29 cellular contexts compared by ENCODE assay signal in the genomic region with DNA sequence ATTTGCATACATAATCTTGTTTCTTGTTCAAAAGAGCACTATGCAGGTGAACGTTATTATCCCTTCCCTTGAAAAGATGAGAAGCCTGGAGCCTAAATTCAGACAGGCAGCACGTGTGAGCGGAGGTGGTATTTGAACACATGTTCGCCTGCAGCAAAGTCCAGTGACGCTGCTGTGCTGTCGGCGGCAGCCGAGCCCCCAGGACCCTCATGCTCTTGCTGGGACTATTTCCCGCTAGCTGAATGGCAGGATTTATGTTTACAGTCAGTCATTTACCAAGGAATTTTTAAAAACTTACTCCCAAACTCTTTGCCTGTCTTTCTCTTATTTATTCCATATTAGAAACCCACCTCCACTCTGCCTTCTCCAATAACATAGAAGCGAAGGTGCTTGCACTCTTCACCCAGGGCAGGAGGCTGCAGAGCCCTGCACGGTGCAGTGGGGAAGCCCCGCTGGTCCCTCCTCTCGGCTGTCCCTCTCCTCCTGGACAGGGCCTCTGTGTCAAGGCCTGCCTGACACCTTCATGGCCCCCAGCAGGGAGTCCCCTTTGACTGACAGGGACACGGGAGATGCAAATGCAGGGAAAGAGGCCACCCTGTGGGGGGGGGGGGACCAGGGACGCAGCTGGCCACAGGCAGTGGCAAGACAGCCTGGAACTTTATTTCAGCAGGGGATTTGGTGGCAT.
"Had no signal": no experiment of that assay in that cellular context is flagged by ENCODE, and none has a peak within 500 bp of the region (broad histone marks: within the 10 kb centered on the region; RNA-seq: fewer than 3 reads in every experiment).

No MANE protein-coding gene starts in this region.

- H3K36me3 ChIP-seq: brain microvascular endothelial cell, esophagus muscularis mucosa, gastrocnemius medialis, WERI-Rb-1 had no signal

- H3K27ac ChIP-seq: brain microvascular endothelial cell, coronary artery, dorsolateral prefrontal cortex, esophagus muscularis mucosa, foreskin keratinocyte, gastrocnemius medialis, WERI-Rb-1 had no signal

- H3K4me1 Mint-ChIP-seq: activated B cell treated with CpG ODN at 0.5 μM for 24 hours; activated T-helper 17 cell treated with anti-CD3 and anti-CD28 coated beads, Interleukin-2, amount 50 U/mL, for 72 hours; central memory CD8-positive, alpha-beta T cell had no signal

- H3K4me3 Mint-ChIP-seq: activated B cell treated with CpG ODN at 0.5 μM for 24 hours; activated CD8-positive, alpha-beta T cell treated with anti-CD3 and anti-CD28 coated beads for 36 hours; activated naive CD8-positive, alpha-beta T cell; activated T-cell treated with anti-CD3 and anti-CD28 coated beads, Interleukin-2, amount 50 U/mL, for 4 hours; activated T-helper 17 cell treated with anti-CD3 and anti-CD28 coated beads, Interleukin-2, amount 50 U/mL, for 72 hours; central memory CD8-positive, alpha-beta T cell; dendritic cell treated with granulocyte-macrophage colony-stimulating factor and Interleukin-4, amounts not matched to agents 40 ng/mL and 50 ng/mL, for 4 days had no signal

- H3K9me3 ChIP-seq: esophagus muscularis mucosa, gastrocnemius medialis had no signal

- H3K36me3 Mint-ChIP-seq: activated naive CD8-positive, alpha-beta T cell had no signal

- H3K27ac Mint-ChIP-seq: activated B cell treated with CpG ODN at 0.5 μM for 24 hours; activated CD8-positive, alpha-beta T cell treated with anti-CD3 and anti-CD28 coated beads for 36 hours; activated naive CD8-positive, alpha-beta T cell; activated T-helper 17 cell treated with anti-CD3 and anti-CD28 coated beads, Interleukin-2, amount 50 U/mL, for 72 hours; dendritic cell treated with granulocyte-macrophage colony-stimulating factor and Interleukin-4, amounts not matched to agents 40 ng/mL and 50 ng/mL, for 4 days had no signal

- H3K27me3 Mint-ChIP-seq: dendritic cell treated with granulocyte-macrophage colony-stimulating factor and Interleukin-4, amounts not matched to agents 40 ng/mL and 50 ng/mL, for 4 days had no signal

- DNase-seq: activated B cell treated with CpG ODN at 0.5 μM for 24 hours; activated CD4-positive, alpha-beta T cell treated with anti-CD3 and anti-CD28 coated beads for 48 hours; activated CD4-positive, alpha-beta T cell treated with anti-CD3 and anti-CD28 coated beads, Interleukin-2, amount 50 U/mL, for 1 hour; activated CD8-positive, alpha-beta memory T cell treated with anti-CD3 and anti-CD28 coated beads for 24 hours; activated CD8-positive, alpha-beta T cell treated with anti-CD3 and anti-CD28 coated beads for 36 hours; activated effector memory CD4-positive, alpha-beta T cell treated with Interleukin-2 at 50 U/mL for 16 hours; activated gamma-delta T cell treated with Interleukin-2 at 50 U/mL for 16 hours; activated naive CD4-positive, alpha-beta T cell treated with anti-CD3 and anti-CD28 coated beads, Interleukin-2, amount 50 U/mL, for 16 hours; activated naive CD4-positive, alpha-beta T cell treated with Interleukin-2 at 50 U/mL for 16 hours; activated T-cell treated with anti-CD3 and anti-CD28 coated beads, Interleukin-2, amount 50 U/mL, for 4 hours; amniotic stem cell; brain microvascular endothelial cell; dorsolateral prefrontal cortex; effector memory CD4-positive, alpha-beta T cell; erythroblast; foreskin keratinocyte; gastrocnemius medialis; T-helper 2 cell had no signal

- ATAC-seq: activated CD4-positive, CD25-positive, alpha-beta regulatory T cell treated with anti-CD3 and anti-CD28 coated beads, Interleukin-2, amount 50 U/mL, for 24 hours; activated CD8-positive, alpha-beta T cell treated with anti-CD3 and anti-CD28 coated beads for 36 hours; activated T-cell treated with anti-CD3 and anti-CD28 coated beads, Interleukin-2, amount 50 U/mL, for 4 hours; activated T-helper 17 cell treated with anti-CD3 and anti-CD28 coated beads, Interleukin-2, amount 50 U/mL, for 72 hours; foreskin keratinocyte; gastrocnemius medialis had no signal

- H3K9me3 Mint-ChIP-seq: activated B cell treated with CpG ODN at 0.5 μM for 24 hours; activated CD8-positive, alpha-beta T cell treated with anti-CD3 and anti-CD28 coated beads for 36 hours; activated T-cell treated with anti-CD3 and anti-CD28 coated beads, Interleukin-2, amount 50 U/mL, for 4 hours; activated T-helper 17 cell treated with anti-CD3 and anti-CD28 coated beads, Interleukin-2, amount 50 U/mL, for 72 hours; central memory CD8-positive, alpha-beta T cell had no signal

- H3K4me3 ChIP-seq: coronary artery, dorsolateral prefrontal cortex, esophagus muscularis mucosa, gastrocnemius medialis had no signal

- FAIRE-seq: astrocyte, bronchial epithelial cell, TTC549 had no signal

- H3K4me1 ChIP-seq: esophagus muscularis mucosa, foreskin keratinocyte, gastrocnemius medialis had no signal

- H3K27me3 ChIP-seq: brain microvascular endothelial cell, dorsolateral prefrontal cortex, foreskin keratinocyte, gastrocnemius medialis had no signal
